ENCODE assay signal across 18 cellular contexts in genomic region chr3:31250116-31250813, GRCh38.
DNase-seq lines count a peak whose midpoint lies in the region; ATAC-seq, FAIRE-seq and TF ChIP-seq lines count a peak whose summit lies in the region.
"Had no signal": no experiment of that assay in that cellular context is flagged by ENCODE, and none has a peak within 500 bp of the region (broad histone marks: within the 10 kb centered on the region; RNA-seq: fewer than 3 reads in every experiment).

No MANE protein-coding gene starts in this region.

- H3K9me1 ChIP-seq in K562 (ENCODE audit: control insufficient read depth, insufficient read depth, low read length) = no peaks in the 10 kb centered on the region

- H3K27me3 ChIP-seq in K562 (ENCODE audit: control insufficient read depth in 2 of 2, insufficient read depth in 2 of 2, low read length in 2 of 2) = no peaks in the 10 kb centered on the region
- H3K27me3 ChIP-seq: BE2C, right lobe of liver had no signal

- TF ChIP-seq EP300 in K562 (IDR thresholded peaks at IDR 0.05; ENCODE audit: low read length) = no peak

- POLR2A ChIA-PET in K562 (lab: Yijun Ruan, JAX) = no interaction called here

- no peak overlapping the region for H3K4me2 ChIP-seq in K562 (ENCODE audit: insufficient read depth, low read length)

- no peak overlapping the region for H3K9ac ChIP-seq in K562 (ENCODE audit: insufficient read depth in 1 of 2, low read depth in 2 of 2, low read length in 2 of 2)

- no peak for TF ChIP-seq RAD21 in K562 (CRISPR knock-in tag; conservative IDR thresholded peaks at IDR 0.05 in 1 of 2, IDR thresholded peaks at IDR 0.05 in 1 of 2)

- in situ Hi-C loops in K562 (cut with MboI) = no loop called here

- H3K9me3 ChIP-seq in K562 (replicated peaks; ENCODE audit: control insufficient read depth, insufficient read depth, low read depth, low read length) = no peaks in the 10 kb centered on the region
- H3K9me3 ChIP-seq: BE2C, HAP-1, right lobe of liver had no signal

- no peak overlapping the region for H3K27ac ChIP-seq in K562 (ENCODE audit: extremely low read depth, low read depth, low read length)
- H3K27ac ChIP-seq: right lobe of liver had no signal

- no peak for TF ChIP-seq POLR2A in K562 (conservative IDR thresholded peaks at IDR 0.05)

- BruUV-seq in K562 (replicated peaks; lab: Mats Ljungman, UMichigan) = no TSS peak

- WGBS in K562 (ENCODE audit: insufficient coverage, low coverage, missing lambda C conversion rate) = 0% methylated on average over 1 of the region's 1 CpG

- no peak overlapping the region for H2AFZ ChIP-seq in K562 (ENCODE audit: low read depth, low read length)

- H4K20me1 ChIP-seq in K562 (replicated peaks; ENCODE audit: control insufficient read depth, insufficient read depth, low read length) = no peaks in the 10 kb centered on the region

- FAIRE-seq in K562 (lab: Jason Lieb, UNC) = no peak
- FAIRE-seq: RCC 7860 had no signal

- ATAC-seq in K562 (peak; percentile 23; the same call in 1 of the 3 replicates), HG02870 (IDR thresholded peaks at IDR 0.05; ENCODE audit: unreplicated experiment) (no peak), GM21423 (IDR thresholded peaks at IDR 0.05; ENCODE audit: unreplicated experiment) (no peak)
- ATAC-seq: naive thymus-derived CD4-positive, alpha-beta T cell; right lobe of liver had no signal

- H3K4me1 ChIP-seq in K562 (replicated peaks in 1 of 2; ENCODE audit: control insufficient read depth in 2 of 2, insufficient read depth in 2 of 2, low read length in 2 of 2) = no peaks in the 10 kb centered on the region
- H3K4me1 ChIP-seq: BE2C, HAP-1 had no signal

- no peaks in the 10 kb centered on the region for H3K79me2 ChIP-seq in K562 (ENCODE audit: control insufficient read depth, insufficient read depth, low read length)

- DNase-seq in stimulated activated CD4-positive, alpha-beta T cell treated with anti-CD3 and anti-CD28 coated beads, Interleukin-15, amount 100 ng/mL, for 24 hours = peak; percentile 19
- DNase-seq in stimulated activated CD4-positive, alpha-beta T cell treated with anti-CD3 and anti-CD28 coated beads, Interleukin-2, amount 100 ng/mL, for 24 hours = no peak
- DNase-seq in OCI-M1 (lab: John Stamatoyannopoulos, UW) (peak; percentile 26), K562 (ENCODE audit: extremely low read depth in 1 of 4, low spot score in 3 of 4) (no peak), epidermal melanocyte (ENCODE audit: insufficient read length, low spot score) (no peak), DMS114 treated with DMSO at 0.1 percent for 48 hours (lab: John Stamatoyannopoulos, UW; ENCODE audit: unreplicated experiment) (no peak)
- DNase-seq: activated CD8-positive, alpha-beta memory T cell treated with anti-CD3 and anti-CD28 coated beads, Interleukin-2, amount 50 U/mL, for 4 hours; BE2C; endodermal cell; glutamatergic neuron; naive thymus-derived CD4-positive, alpha-beta T cell; NCI-H1105; right lobe of liver; stimulated activated naive CD4-positive, alpha-beta T cell treated with Interleukin-2 at 50 U/mL for 16 hours had no signal

- H3K36me3 ChIP-seq in K562 (ENCODE audit: control insufficient read depth, insufficient read depth, low read length) = no peaks in the 10 kb centered on the region
- H3K36me3 ChIP-seq: BE2C, HAP-1, right lobe of liver had no signal

- TF ChIP-seq CTCF in K562 (IDR thresholded peaks at IDR 0.05 in 2 of 3, conservative IDR thresholded peaks at IDR 0.05 in 1 of 3; ENCODE audit: insufficient read depth in 2 of 3, low read depth in 1 of 3, low read length in 3 of 3) = no peak

- intact Hi-C loops in K562 (cut with micrococcal nuclease) = no loop called here

- CTCF ChIA-PET in K562 (lab: Yijun Ruan, JAX; ENCODE audit: low intra/inter-chr PET ratio) = no interaction called here

- H3K4me3 ChIP-seq in K562 = no peak overlapping the region
- H3K4me3 ChIP-seq: HAP-1, right lobe of liver had no signal

TF ChIP-seq in K562, 482 proteins besides CTCF, POLR2A, EP300 and RAD21:
- TF ChIP-seq NFE2 (IDR thresholded peaks at IDR 0.05; ENCODE audit: low read depth) = peak; percentile 57
- TF ChIP-seq GATA2 (CRISPR knock-in tag; IDR thresholded peaks at IDR 0.05) = no peak
- TF ChIP-seq POU5F1 (IDR thresholded peaks at IDR 0.05; ENCODE audit: borderline replicate concordance, low read depth, low read length, partially characterized antibody) = no peak

Comparison
In these comparisons a context has a peak if more than half of its experiments do, and no peak if none do; other contexts are left out.
1. DNase-seq: peak in stimulated activated CD4-positive, alpha-beta T cell treated with anti-CD3 and anti-CD28 coated beads, Interleukin-15, amount 100 ng/mL, for 24 hours (single experiment) and OCI-M1 (single experiment); none in stimulated activated CD4-positive, alpha-beta T cell treated with anti-CD3 and anti-CD28 coated beads, Interleukin-2, amount 100 ng/mL, for 24 hours (0 of 2), K562 (0 of 4), epidermal melanocyte (single experiment) and DMS114 treated with DMSO at 0.1 percent for 48 hours (single experiment).